Comparison of ENCODE assay signal across 8 cellular contexts in the genomic region with DNA sequence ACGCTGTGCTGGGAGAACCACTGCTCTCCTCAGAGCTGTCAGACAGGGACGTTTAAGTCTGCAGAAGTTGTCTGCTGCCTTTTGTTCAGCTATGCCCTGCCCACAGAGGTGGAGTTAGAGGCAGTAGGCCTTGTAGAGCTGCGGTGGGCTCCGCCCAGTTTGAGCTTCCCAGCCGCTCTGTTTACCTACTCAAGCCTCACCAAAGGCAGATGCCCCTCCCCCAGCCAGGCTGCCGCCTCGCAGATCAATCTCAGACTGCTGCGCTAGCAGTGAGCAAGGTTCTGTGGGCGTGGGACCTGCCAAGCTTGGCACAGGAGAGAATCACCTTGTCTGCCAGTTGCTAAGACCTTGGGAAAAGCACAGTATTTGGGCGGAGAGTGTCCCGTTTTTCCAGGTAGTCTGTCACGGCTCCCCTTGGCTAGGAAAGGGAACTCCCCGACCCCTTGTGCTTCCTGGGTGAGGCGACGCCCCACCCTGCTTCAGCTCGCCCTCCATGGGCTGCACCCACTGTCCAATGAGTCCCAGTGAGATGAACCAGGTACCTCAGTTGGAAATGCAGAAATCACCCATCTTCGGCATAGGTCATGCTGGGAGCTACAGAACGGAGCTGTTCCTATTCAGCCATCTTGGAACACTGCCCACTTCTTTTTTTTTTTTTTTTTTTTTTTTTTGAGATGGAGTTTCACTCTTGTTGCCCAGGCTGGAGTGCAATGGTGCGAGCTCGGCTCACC. TPM values are rescaled to one million over a fixed set of nuclear protein-coding genes. Genes with fewer than 3 reads are reported as not detected.
A peak's percentile ranks its signal among the peaks of the same experiment; 100 is the strongest.
DNase-seq lines count a peak whose midpoint lies in the region; ATAC-seq, FAIRE-seq and TF ChIP-seq lines count a peak whose summit lies in the region.
"Not testable (repeated sequence)": the region's sequence is repeated elsewhere in the genome, so short reads cannot be mapped to it uniquely, and the experiment has no call there.

No MANE protein-coding gene starts in this region.

- DNase-seq in Calu3: peak; percentile 83
- peak; percentile 33 to 87 (median 64) for DNase-seq in NCI-H1417 (lab: John Stamatoyannopoulos, UW)
- DNase-seq in SIG-M5 treated with dmso at 0.1 percent for 504 hours (lab: John Stamatoyannopoulos, UW; ENCODE audit: unreplicated experiment): peak; percentile 21
- DNase-seq in activated CD8-positive, alpha-beta T cell treated with anti-CD3 and anti-CD28 coated beads for 36 hours: peak; percentile 42
- peak in 1 of 4 experiments; percentile 78 for DNase-seq in K562 (ENCODE audit: extremely low read depth in 1 of 4, low spot score in 3 of 4)
- DNase-seq in neuronal stem cell (ENCODE audit: low spot score): not testable (repeated sequence)
- DNase-seq in stimulated activated CD4-positive, alpha-beta T cell treated with anti-CD3 and anti-CD28 coated beads, TNF-alpha, amount 100 ng/mL, for 24 hours (ENCODE audit: low read depth in 3 of 3): peak in 2 of 3 experiments; percentile 13 to 51

- not testable (repeated sequence) for H3K4me1 Mint-ChIP-seq in Calu3 (ENCODE audit: low read depth, unreplicated experiment); activated CD8-positive, alpha-beta T cell treated with anti-CD3 and anti-CD28 coated beads for 36 hours (ENCODE audit: low read depth)

- H3K4me1 ChIP-seq in K562 (replicated peaks in 1 of 2; ENCODE audit: control insufficient read depth in 2 of 2, insufficient read depth in 2 of 2, low read length in 2 of 2); iPS-15b (ENCODE audit: control insufficient read depth, insufficient read depth, low read length); neuronal stem cell (ENCODE audit: control insufficient read depth in 2 of 2, insufficient read depth in 1 of 2, low read depth in 1 of 2, low read length in 2 of 2): not testable (repeated sequence)

- H3K27ac Mint-ChIP-seq in Calu3 (ENCODE audit: unreplicated experiment); activated CD8-positive, alpha-beta T cell treated with anti-CD3 and anti-CD28 coated beads for 36 hours: not testable (repeated sequence)

- in situ Hi-C loops in K562 (cut with MboI): not testable (repeated sequence)

- H2BK5ac ChIP-seq in neuronal stem cell (ENCODE audit: low read length): not testable (repeated sequence)

- H3K4me2 ChIP-seq in K562 (ENCODE audit: insufficient read depth, low read length): peak overlapping the region; percentile 62
- not testable (repeated sequence) for H3K4me2 ChIP-seq in neuronal stem cell (ENCODE audit: insufficient read depth, low read length, poor library complexity, severe bottlenecking)

- H2BK120ac ChIP-seq in neuronal stem cell (ENCODE audit: low read depth, low read length): not testable (repeated sequence)

- not testable (repeated sequence) for H3K79me1 ChIP-seq in neuronal stem cell (ENCODE audit: low read depth, low read length)

- not testable (repeated sequence) for H4K8ac ChIP-seq in neuronal stem cell (ENCODE audit: low read depth, low read length)

- H3K4me3 ChIP-seq in K562; neuronal stem cell (ENCODE audit: low read length in 2 of 2): not testable (repeated sequence)
- H3K4me3 ChIP-seq in iPS-15b (ENCODE audit: low read depth, low read length): peak overlapping the region; percentile 48

- not testable (repeated sequence) for H2AK5ac ChIP-seq in neuronal stem cell (ENCODE audit: low read depth, low read length)

- H2BK15ac ChIP-seq in neuronal stem cell (ENCODE audit: low read length): not testable (repeated sequence)

- H3K27me3 Mint-ChIP-seq in Calu3 (ENCODE audit: unreplicated experiment): peaks cover 13% of the 10 kb centered on the region
- not testable (repeated sequence) for H3K27me3 Mint-ChIP-seq in activated CD8-positive, alpha-beta T cell treated with anti-CD3 and anti-CD28 coated beads for 36 hours

- not testable (repeated sequence) for H3K14ac ChIP-seq in neuronal stem cell (ENCODE audit: low read length)

- not testable (repeated sequence) for H4K91ac ChIP-seq in neuronal stem cell (ENCODE audit: low read depth, low read length, poor library complexity)

- not testable (repeated sequence) for H3K79me2 ChIP-seq in K562 (ENCODE audit: control insufficient read depth, insufficient read depth, low read length)

- H3K9me3 Mint-ChIP-seq in Calu3 (ENCODE audit: low read depth, unreplicated experiment); activated CD8-positive, alpha-beta T cell treated with anti-CD3 and anti-CD28 coated beads for 36 hours: not testable (repeated sequence)

- H3K9me3 ChIP-seq in K562 (replicated peaks; ENCODE audit: control insufficient read depth, insufficient read depth, low read depth, low read length); iPS-15b (ENCODE audit: control insufficient read depth, insufficient read depth, low read length); neuronal stem cell (replicated peaks in 1 of 2; ENCODE audit: control insufficient read depth in 2 of 2, insufficient read depth in 1 of 2, low read depth in 1 of 2, low read length in 2 of 2): not testable (repeated sequence)

- peak; percentile 63 for FAIRE-seq in K562 (lab: Jason Lieb, UNC)

- CTCF ChIA-PET in Calu3 (lab: Charles Lee): interaction anchor here (0.6 to 1.7 kb wide), 3 partner anchors 34 to 523 kb away, joined by 3 to 5 read pairs (median 4); no protein-coding TSS in a partner anchor
- CTCF ChIA-PET in activated CD8-positive, alpha-beta T cell treated with anti-CD3 and anti-CD28 coated beads for 36 hours (lab: Charles Lee); K562 (lab: Yijun Ruan, JAX; ENCODE audit: low intra/inter-chr PET ratio): not testable (repeated sequence)

- not testable (repeated sequence) for TF ChIP-seq RAD21 in K562 (CRISPR knock-in tag; conservative IDR thresholded peaks at IDR 0.05 in 1 of 2, IDR thresholded peaks at IDR 0.05 in 1 of 2)

- H2AFZ ChIP-seq in K562 (ENCODE audit: low read depth, low read length): peak overlapping the region; percentile 79
- H2AFZ ChIP-seq in neuronal stem cell (ENCODE audit: low read length): not testable (repeated sequence)

- not testable (repeated sequence) for TF ChIP-seq CTCF in Calu3 (IDR thresholded peaks at IDR 0.05; ENCODE audit: unreplicated experiment); activated CD8-positive, alpha-beta T cell treated with anti-CD3 and anti-CD28 coated beads for 36 hours (IDR thresholded peaks at IDR 0.05); K562 (IDR thresholded peaks at IDR 0.05 in 2 of 3, conservative IDR thresholded peaks at IDR 0.05 in 1 of 3; ENCODE audit: insufficient read depth in 2 of 3, low read depth in 1 of 3, low read length in 3 of 3)

- BruUV-seq in Calu3 (replicated peaks; lab: Mats Ljungman, UMichigan); K562 (replicated peaks; lab: Mats Ljungman, UMichigan): not testable (repeated sequence)

- H4K20me1 ChIP-seq in K562 (replicated peaks; ENCODE audit: control insufficient read depth, insufficient read depth, low read length): not testable (repeated sequence)

- ATAC-seq in activated CD8-positive, alpha-beta T cell treated with anti-CD3 and anti-CD28 coated beads for 36 hours: not testable (repeated sequence)
- peak; percentile 77 for ATAC-seq in K562

- 12% methylated on average over 16 of the region's 20 CpGs for WGBS in K562 (ENCODE audit: insufficient coverage, low coverage, missing lambda C conversion rate)
- no CpG with 5 or more reads among the region's 20 CpGs for WGBS in neuronal stem cell (ENCODE audit: extremely low coverage in 2 of 2, insufficient read length in 2 of 2, insufficient replicate concordance in 1 of 2), 2 donors

- H3K9ac ChIP-seq in K562 (ENCODE audit: insufficient read depth in 1 of 2, low read depth in 2 of 2, low read length in 2 of 2): peak overlapping the region in 1 of 2 experiments; percentile 60; a peak in 2 of 4 replicates
- H3K9ac ChIP-seq in iPS-15b (ENCODE audit: low read depth, low read length); neuronal stem cell (ENCODE audit: low read depth, low read length, poor library complexity): not testable (repeated sequence)

- not testable (repeated sequence) for H2BK12ac ChIP-seq in neuronal stem cell (ENCODE audit: low read length)

- not testable (repeated sequence) for H3K9me1 ChIP-seq in K562 (ENCODE audit: control insufficient read depth, insufficient read depth, low read length)

- H3K23ac ChIP-seq in neuronal stem cell (ENCODE audit: low read depth, low read length, poor library complexity): not testable (repeated sequence)

- POLR2A ChIA-PET in activated CD8-positive, alpha-beta T cell treated with anti-CD3 and anti-CD28 coated beads for 36 hours (lab: Charles Lee); K562 (lab: Yijun Ruan, JAX): not testable (repeated sequence)

- not testable (repeated sequence) for H3K27me3 ChIP-seq in K562 (ENCODE audit: control insufficient read depth in 2 of 2, insufficient read depth in 2 of 2, low read length in 2 of 2); iPS-15b (ENCODE audit: control insufficient read depth, insufficient read depth, low read length); neuronal stem cell (ENCODE audit: control insufficient read depth in 3 of 3, insufficient read depth in 3 of 3, low read depth in 1 of 3, low read length in 3 of 3)

- TF ChIP-seq POLR2A in K562 (conservative IDR thresholded peaks at IDR 0.05): not testable (repeated sequence)

- H3K36me3 ChIP-seq in K562 (ENCODE audit: control insufficient read depth, insufficient read depth, low read length); iPS-15b (ENCODE audit: control insufficient read depth, insufficient read depth, low read length); neuronal stem cell (replicated peaks in 1 of 2; ENCODE audit: control insufficient read depth in 2 of 2, insufficient read depth in 2 of 2, low read length in 2 of 2): not testable (repeated sequence)

- H3K18ac ChIP-seq in neuronal stem cell (ENCODE audit: low read length): peak overlapping the region; percentile 65

- TF ChIP-seq EP300 in K562 (IDR thresholded peaks at IDR 0.05; ENCODE audit: low read length): not testable (repeated sequence)

- H3K4me3 Mint-ChIP-seq in Calu3 (ENCODE audit: low read depth, unreplicated experiment): peak overlapping the region; percentile 66
- H3K4me3 Mint-ChIP-seq in activated CD8-positive, alpha-beta T cell treated with anti-CD3 and anti-CD28 coated beads for 36 hours: not testable (repeated sequence)

- not testable (repeated sequence) for H3K27ac ChIP-seq in K562 (ENCODE audit: extremely low read depth, low read depth, low read length); neuronal stem cell (replicated peaks; ENCODE audit: low read length)

- intact Hi-C loops in Calu3 (cut with micrococcal nuclease; ENCODE audit: unreplicated experiment); activated CD8-positive, alpha-beta T cell treated with anti-CD3 and anti-CD28 coated beads for 36 hours (cut with micrococcal nuclease); K562 (cut with micrococcal nuclease): not testable (repeated sequence)

- not testable (repeated sequence) for H3K36me3 Mint-ChIP-seq in Calu3 (ENCODE audit: insufficient read depth, unreplicated experiment); activated CD8-positive, alpha-beta T cell treated with anti-CD3 and anti-CD28 coated beads for 36 hours (ENCODE audit: low read depth)

- not testable (repeated sequence) for H3K4ac ChIP-seq in neuronal stem cell (ENCODE audit: low read length)

RNA-seq across cellular contexts. Expression of a gene that starts 57.6 kb away (rescaled TPM):
- total RNA-seq in Calu3 (2022): 108 and 121 TPM in 2 replicates
- total RNA-seq in activated CD8-positive, alpha-beta T cell treated with anti-CD3 and anti-CD28 coated beads for 36 hours: 10 to 100 TPM; 70.1 to 71.7 TPM
- total RNA-seq in K562 (2011; cell fraction: chromatin; rRNA removed; ENCODE audit: low replicate concordance): 359 and 833 TPM in 2 replicates
- 445 and 463 TPM in 2 replicates for total RNA-seq in K562 (2011; cell fraction: nucleolus; rRNA removed)
- 399 and 402 TPM in 2 replicates for total RNA-seq in K562 (2011; cell fraction: nucleoplasm; rRNA removed)
- 97.6 and 107 TPM in 2 replicates for total RNA-seq in K562 (2014; rRNA removed)
- total RNA-seq in K562 (2014; rRNA removed; fragmentation: Illumina TruSeq; extraction: Trizol): 65.0 and 78.6 TPM in 2 replicates
- 78.4 and 83.2 TPM in 2 replicates for total RNA-seq in K562 (2015; rRNA removed; fragmentation: Illumina TruSeq; extraction: Trizol)
- total RNA-seq in K562 (2021): 93.4 and 102 TPM in 2 replicates
- polyA plus RNA-seq in K562 (2011; rRNA removed): 96.3 and 120 TPM in 2 replicates
- polyA plus RNA-seq in K562 (2011; cell fraction: cytosol; rRNA removed): 199 and 200 TPM in 2 replicates
- 212 and 227 TPM in 2 replicates for polyA plus RNA-seq in K562 (2011; cell fraction: nucleus; rRNA removed)
- polyA plus RNA-seq in K562 (2012): 69.1 and 93.2 TPM in 2 replicates
- 122 and 140 TPM in 2 replicates for polyA plus RNA-seq in K562 (2014; fragmentation: Illumina TruSeq; extraction: Trizol)
- polyA plus RNA-seq in K562 (2014; fragmentation: Nextera tagmentation; extraction: Ambion mirVana): 10 to 100 TPM; 29.1 to 42.1 TPM
- polyA plus RNA-seq in K562 (2014; rRNA removed): 90.1 and 90.8 TPM in 2 replicates
- polyA minus RNA-seq in K562 (2011; rRNA and poly(A)+ RNA removed): 112 and 121 TPM in 2 replicates
- 55.3 and 58.2 TPM in 2 replicates for polyA minus RNA-seq in K562 (2011; cell fraction: cytosol; rRNA and poly(A)+ RNA removed)
- 104 and 166 TPM in 2 replicates for polyA minus RNA-seq in K562 (2011; cell fraction: nucleus; rRNA and poly(A)+ RNA removed)
- polyA plus RNA-seq in neuronal stem cell (2013, experiment 1 of 2): 43.5 TPM
- 44.2 TPM for polyA plus RNA-seq in neuronal stem cell (2013, experiment 2 of 2)
